6 cellular contexts compared by ENCODE assay signal in genomic region chr17:76121932-76122383, GRCh38. TPM values are rescaled to one million over a fixed set of nuclear protein-coding genes. Genes with fewer than 3 reads are reported as not detected.
DNase-seq lines count a peak whose midpoint lies in the region; TF ChIP-seq lines count a peak whose summit lies in the region.

No MANE protein-coding gene starts in this region.

- no CpG with 5 or more reads among the region's 41 CpGs for WGBS in iPS DF 6.9 (ENCODE audit: insufficient coverage, insufficient read length)

- no peaks in the 10 kb centered on the region for H3K9me2 ChIP-seq in OCI-LY1 (ENCODE audit: low read depth, low read length)

- no peaks in the 10 kb centered on the region for H3F3A ChIP-seq in OCI-LY1 (ENCODE audit: insufficient read depth, low read length)

- H3K4me3 ChIP-seq in ACC112 (ENCODE audit: low read depth, low read length) = no peak overlapping the region
- peak overlapping the region; percentile 38 for H3K4me3 ChIP-seq in OCI-LY1 (ENCODE audit: low read depth, low read length, poor library complexity, severe bottlenecking)
- peak overlapping the region; percentile 15; the same call in 1 of the 2 replicates for H3K4me3 ChIP-seq in iPS DF 6.9 (ENCODE audit: low read length)

- no peak for DNase-seq in iPS DF 6.9 (ENCODE audit: low read depth, low spot score)
- no peak for DNase-seq in NCI-H1436 treated with DMSO at 0.1 percent for 48 hours (lab: John Stamatoyannopoulos, UW)
- DNase-seq in CD1c-positive myeloid dendritic cell (ENCODE audit: extremely low spot score) = no peak
- no peak for DNase-seq in Calu3

- CTCF ChIA-PET in Calu3 (lab: Charles Lee) = interaction anchor here (0.7 to 5.6 kb wide), 8 partner anchors 11 to 685 kb away, joined by 3 to 36 read pairs (median 4); no protein-coding TSS in a partner anchor

- no peak overlapping the region for H3K4me3 Mint-ChIP-seq in Calu3 (ENCODE audit: low read depth, unreplicated experiment)

- H3K9me3 ChIP-seq in OCI-LY1 (ENCODE audit: low read length) (no peaks in the 10 kb centered on the region), iPS DF 6.9 (ENCODE audit: control insufficient read depth, insufficient read depth, low read length) (no peaks in the 10 kb centered on the region)

- no peaks in the 10 kb centered on the region for H4K20me1 ChIP-seq in OCI-LY1 (ENCODE audit: insufficient read depth, low read length)

- no peaks in the 10 kb centered on the region for H3K27me3 Mint-ChIP-seq in Calu3 (ENCODE audit: unreplicated experiment)

- intact Hi-C loops in Calu3 (cut with micrococcal nuclease; ENCODE audit: unreplicated experiment) = loop anchor here (2.0 kb wide), 2 partner anchors 61 to 157 kb away; no protein-coding TSS in a partner anchor

- H3K27ac ChIP-seq in ACC112 (ENCODE audit: low read depth, low read length) = no peak overlapping the region
- H3K27ac ChIP-seq in OCI-LY1 (ENCODE audit: low read depth, low read length, poor library complexity, severe bottlenecking) = no peak overlapping the region
- no peak overlapping the region for H3K27ac ChIP-seq in iPS DF 6.9 (ENCODE audit: low read length)

- no peaks in the 10 kb centered on the region for H3K9me3 Mint-ChIP-seq in Calu3 (ENCODE audit: low read depth, unreplicated experiment)

- no peaks in the 10 kb centered on the region for H3K36me3 Mint-ChIP-seq in Calu3 (ENCODE audit: insufficient read depth, unreplicated experiment)

- H3K27ac Mint-ChIP-seq in Calu3 (ENCODE audit: unreplicated experiment) = no peak overlapping the region

- H3K36me3 ChIP-seq in ACC112 (ENCODE audit: insufficient read depth, low read length) = no peaks in the 10 kb centered on the region
- no peaks in the 10 kb centered on the region for H3K36me3 ChIP-seq in OCI-LY1 (ENCODE audit: insufficient read depth, low read length)
- no peaks in the 10 kb centered on the region for H3K36me3 ChIP-seq in iPS DF 6.9 (ENCODE audit: control insufficient read depth, insufficient read depth, low read length)

- H3K4me1 ChIP-seq in ACC112 (ENCODE audit: control insufficient read depth, insufficient read depth, low read length, unreplicated experiment) = no peaks in the 10 kb centered on the region
- peaks cover 7% of the 10 kb centered on the region for H3K4me1 ChIP-seq in OCI-LY1 (ENCODE audit: insufficient read depth, low read length, severe bottlenecking)
- H3K4me1 ChIP-seq in iPS DF 6.9 (ENCODE audit: control insufficient read depth, insufficient read depth, low read length) = peaks cover 3% of the 10 kb centered on the region; the same call in 1 of the 2 replicates

- no peak for TF ChIP-seq CTCF in OCI-LY1 (IDR thresholded peaks at IDR 0.05; ENCODE audit: low read length)
- no peak for TF ChIP-seq CTCF in Calu3 (IDR thresholded peaks at IDR 0.05; ENCODE audit: unreplicated experiment)

- H3K79me2 ChIP-seq in ACC112 (ENCODE audit: control insufficient read depth, insufficient read depth, low read length, unreplicated experiment) (no peaks in the 10 kb centered on the region), OCI-LY1 (ENCODE audit: insufficient read depth, low read length) (no peaks in the 10 kb centered on the region)

- no peak overlapping the region for H3K9ac ChIP-seq in OCI-LY1 (ENCODE audit: low read length)

- peak overlapping the region; percentile 49 for H3K4me2 ChIP-seq in OCI-LY1 (ENCODE audit: low read length)

- no peaks in the 10 kb centered on the region for H3K4me1 Mint-ChIP-seq in Calu3 (ENCODE audit: low read depth, unreplicated experiment)

- no peaks in the 10 kb centered on the region for H3K27me3 ChIP-seq in ACC112 (ENCODE audit: insufficient read depth, low read length)
- peaks cover 7% of the 10 kb centered on the region; the same call in 1 of the 2 replicates for H3K27me3 ChIP-seq in OCI-LY1 (ENCODE audit: insufficient read depth, low read length)
- no peaks in the 10 kb centered on the region for H3K27me3 ChIP-seq in iPS DF 6.9 (ENCODE audit: control insufficient read depth, insufficient read depth, low read length)

- H2AFZ ChIP-seq in ACC112 (ENCODE audit: low read length, unreplicated experiment) (peak overlapping the region; percentile 87), OCI-LY1 (ENCODE audit: low read length) (no peak overlapping the region)

- no TSS peak for BruUV-seq in Calu3 (replicated peaks; lab: Mats Ljungman, UMichigan)

RNA-seq across cellular contexts. Expression of gene EXOC7, which starts 18.4 kb away (rescaled TPM):
- 122 and 137 TPM in 2 replicates for total RNA-seq in Calu3 (2022)

RNA-seq across cellular contexts. Expression of gene FOXJ1, which starts 19.1 kb away (rescaled TPM):
- total RNA-seq in Calu3 (2022) = 0.15 TPM in 1 of 2 replicates, not detected in the other

RNA-seq across cellular contexts. Expression of gene ZACN, which starts 43.0 kb away (rescaled TPM):
- total RNA-seq in Calu3 (2022) = 0.17 and 0.34 TPM in 2 replicates

RNA-seq across cellular contexts. Expression of gene GALR2, which starts 47.4 kb away (rescaled TPM):
- 0.27 and 0.61 TPM in 2 replicates for total RNA-seq in Calu3 (2022)

RNA-seq across cellular contexts. Expression of gene SRP68, which starts 49.6 kb away (rescaled TPM):
- total RNA-seq in Calu3 (2022) = 80.7 and 84.5 TPM in 2 replicates
